ENCODE assay signal across 1 cellular context in the genomic region with DNA sequence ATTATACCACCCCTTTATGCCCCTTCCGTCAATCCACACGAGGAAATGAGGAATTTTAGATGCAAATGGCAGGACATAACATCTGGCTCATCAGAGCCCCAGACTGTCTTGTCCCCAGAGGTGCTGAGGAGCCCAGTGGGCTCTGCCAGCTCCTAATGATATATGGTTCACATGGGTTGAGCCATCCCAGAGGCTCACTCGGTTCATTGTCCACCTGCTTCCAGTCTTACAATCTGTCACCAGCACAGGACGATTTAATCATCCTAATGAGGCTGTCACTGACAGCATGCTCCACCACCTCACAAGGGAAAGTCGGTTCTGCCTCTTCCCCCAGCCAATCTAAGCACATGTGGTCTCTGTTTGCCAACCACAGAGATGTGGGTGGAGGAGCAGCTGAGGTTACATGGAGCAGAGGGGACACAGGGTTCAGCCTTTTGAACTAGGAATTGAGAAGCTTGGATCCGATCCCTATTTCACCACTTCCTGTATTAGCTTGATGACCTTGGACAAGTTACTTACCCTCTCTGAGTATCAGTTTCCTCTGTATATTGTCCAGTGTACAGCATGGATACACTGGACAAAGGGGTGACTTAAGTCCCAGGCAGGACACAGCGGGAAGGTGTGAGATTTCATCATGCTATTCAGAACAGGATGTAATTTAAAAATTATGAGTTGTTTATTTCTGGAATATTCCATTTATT.
TF ChIP-seq lines count a peak whose summit lies in the region.

No MANE protein-coding gene starts in this region.

TF ChIP-seq in endothelial cell of umbilical vein, 7 proteins besides CTCF, POLR2A, EP300 and RAD21 (continued from another document):
- TF ChIP-seq JUN (IDR thresholded peaks at IDR 0.05; ENCODE audit: borderline replicate concordance, insufficient read depth, insufficient read length, low read depth) = no peak
- TF ChIP-seq GATA2 (IDR thresholded peaks at IDR 0.05; ENCODE audit: insufficient read depth, insufficient read length, low read depth, low read length) = no peak
- TF ChIP-seq EZH2 (IDR thresholded peaks at IDR 0.05; ENCODE audit: borderline replicate concordance, low read depth, low read length, severe bottlenecking) = no peak
- TF ChIP-seq, protein P1, sequence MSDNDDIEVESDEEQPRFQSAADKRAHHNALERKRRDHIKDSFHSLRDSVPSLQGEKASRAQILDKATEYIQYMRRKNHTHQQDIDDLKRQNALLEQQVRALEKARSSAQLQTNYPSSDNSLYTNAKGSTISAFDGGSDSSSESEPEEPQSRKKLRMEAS (IDR thresholded peaks at IDR 0.05; ENCODE audit: insufficient read depth, insufficient read length) = no peak
